24 cellular contexts compared by ENCODE assay signal in the genomic region with DNA sequence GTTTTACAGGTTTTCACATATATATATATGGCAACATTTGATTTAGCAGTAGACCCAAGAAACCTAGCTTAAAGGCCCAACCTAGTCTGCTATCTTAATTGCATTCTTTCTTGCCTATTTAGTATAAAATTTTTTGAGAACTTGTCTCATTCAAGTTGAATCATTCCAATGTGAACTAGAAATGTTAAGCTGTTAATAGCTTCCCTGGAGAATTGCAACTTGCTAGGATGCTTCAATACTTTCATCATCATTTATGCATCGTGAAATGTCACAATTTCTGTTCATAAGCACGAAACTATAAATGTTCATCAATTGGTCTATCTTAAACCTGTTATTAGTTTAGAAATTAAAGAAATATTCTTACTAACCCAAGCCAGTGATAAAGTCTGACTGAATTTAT.
"Had no signal": no experiment of that assay in that cellular context is flagged by ENCODE, and none has a peak within 500 bp of the region (broad histone marks: within the 10 kb centered on the region; RNA-seq: fewer than 3 reads in every experiment).

No MANE protein-coding gene starts in this region.

- H3K4me3 ChIP-seq: hepatocyte, lung, neural progenitor cell, sigmoid colon, testis, vagina had no signal

- H3K9ac ChIP-seq: neural progenitor cell had no signal

- H3K27me3 ChIP-seq: hepatocyte, neural progenitor cell, sigmoid colon, testis, vagina had no signal

- DNase-seq: activated CD4-positive, alpha-beta T cell treated with anti-CD3 and anti-CD28 coated beads for 1 hour; activated CD4-positive, alpha-beta T cell treated with anti-CD3 and anti-CD28 coated beads, Interleukin-2, amount 50 U/mL, for 1 hour; activated naive CD4-positive, alpha-beta T cell; activated T-cell treated with anti-CD3 and anti-CD28 coated beads, Interleukin-2, amount 50 U/mL, for 1 hour; amniotic stem cell; cortex of kidney; glutamatergic neuron; immature natural killer cell; naive thymus-derived CD8-positive, alpha-beta T cell; retina; sigmoid colon; stimulated activated CD4-positive, alpha-beta T cell treated with anti-CD3 and anti-CD28 coated beads, Interleukin-2, amount 100 ng/mL, for 48 hours; stimulated activated CD8-positive, alpha-beta memory T cell treated with anti-CD3 and anti-CD28 coated beads, Interleukin-4, amount 100 ng/mL, for 48 hours; stimulated activated naive B cell treated with anti-CD40 and anti-IgM and Interleukin-4, amounts not matched to agents 10 μg/mL and 1 μg/mL and 100 μg/mL, for 72 hours; testis had no signal

- H3K36me3 ChIP-seq: neural progenitor cell, sigmoid colon, vagina had no signal

- H3K36me3 Mint-ChIP-seq: neural progenitor cell, type B pancreatic cell had no signal

- H3K9me3 ChIP-seq: sigmoid colon, testis, vagina had no signal

- H3K27me3 Mint-ChIP-seq: activated naive CD8-positive, alpha-beta T cell; activated T-helper 17 cell treated with anti-CD3 and anti-CD28 coated beads, Interleukin-2, amount 50 U/mL, for 72 hours; naive thymus-derived CD8-positive, alpha-beta T cell; stimulated activated naive B cell treated with anti-CD40 and anti-IgM and Interleukin-4, amounts not matched to agents 10 μg/mL and 1 μg/mL and 100 μg/mL, for 72 hours; type B pancreatic cell had no signal

- ATAC-seq: activated T-helper 17 cell treated with anti-CD3 and anti-CD28 coated beads, Interleukin-2, amount 50 U/mL, for 72 hours; left lobe of liver; naive thymus-derived CD8-positive, alpha-beta T cell; stimulated activated naive B cell treated with anti-CD40 and anti-IgM and Interleukin-4, amounts not matched to agents 10 μg/mL and 1 μg/mL and 100 μg/mL, for 72 hours had no signal

- H3K4me1 Mint-ChIP-seq: neural progenitor cell had no signal

- H2AFZ ChIP-seq: hepatocyte, neural progenitor cell had no signal

- H3K9me3 Mint-ChIP-seq: activated T-helper 17 cell treated with anti-CD3 and anti-CD28 coated beads, Interleukin-2, amount 50 U/mL, for 72 hours; immature natural killer cell; naive thymus-derived CD8-positive, alpha-beta T cell; neural progenitor cell had no signal

- H3K4me3 Mint-ChIP-seq: activated naive CD8-positive, alpha-beta T cell; activated T-helper 17 cell treated with anti-CD3 and anti-CD28 coated beads, Interleukin-2, amount 50 U/mL, for 72 hours; immature natural killer cell; naive thymus-derived CD8-positive, alpha-beta T cell; neural progenitor cell; stimulated activated naive B cell treated with anti-CD40 and anti-IgM and Interleukin-4, amounts not matched to agents 10 μg/mL and 1 μg/mL and 100 μg/mL, for 72 hours; type B pancreatic cell had no signal

- H3K4me2 ChIP-seq: hepatocyte, neural progenitor cell had no signal

- H3K4me1 ChIP-seq: neural progenitor cell, sigmoid colon, testis had no signal

- H3K27ac ChIP-seq: epithelial cell of prostate, hepatocyte, neural progenitor cell, sigmoid colon, testis, vagina had no signal

- H3K27ac Mint-ChIP-seq: activated naive CD8-positive, alpha-beta T cell; activated T-helper 17 cell treated with anti-CD3 and anti-CD28 coated beads, Interleukin-2, amount 50 U/mL, for 72 hours; immature natural killer cell; naive thymus-derived CD8-positive, alpha-beta T cell; neural progenitor cell; stimulated activated naive B cell treated with anti-CD40 and anti-IgM and Interleukin-4, amounts not matched to agents 10 μg/mL and 1 μg/mL and 100 μg/mL, for 72 hours; type B pancreatic cell had no signal
